10 cellular contexts compared by ENCODE assay signal in genomic region chr1:43271186-43272118, GRCh38. TPM values are rescaled to one million over a fixed set of nuclear protein-coding genes. Genes with fewer than 3 reads are reported as not detected.
DNase-seq lines count a peak whose midpoint lies in the region; ATAC-seq and TF ChIP-seq lines count a peak whose summit lies in the region.
"Had no signal": no experiment of that assay in that cellular context is flagged by ENCODE, and none has a peak within 500 bp of the region (broad histone marks: within the 10 kb centered on the region; RNA-seq: fewer than 3 reads in every experiment).

No MANE protein-coding gene starts in this region.

- H3K4me2 ChIP-seq in OCI-LY1 (ENCODE audit: low read length) (peak overlapping the region; percentile 51), neural progenitor cell (peak overlapping the region; percentile 86), osteoblast (ENCODE audit: insufficient read depth, low read length) (no peak overlapping the region)

- POLR2A ChIA-PET in CD4-positive, alpha-beta T cell (lab: Charles Lee) = no interaction called here

- no peak overlapping the region for H3K27ac ChIP-seq in CD4-positive, alpha-beta T cell (ENCODE audit: low read depth, low read length)
- no peak overlapping the region for H3K27ac ChIP-seq in OCI-LY1 (ENCODE audit: low read depth, low read length, poor library complexity, severe bottlenecking)
- H3K27ac ChIP-seq in neural progenitor cell = no peak overlapping the region
- H3K27ac ChIP-seq in osteoblast (ENCODE audit: low read depth, low read length) = no peak overlapping the region

- H3K27me3 ChIP-seq in CD4-positive, alpha-beta T cell (ENCODE audit: control insufficient read depth, insufficient read depth, low read length) = no peaks in the 10 kb centered on the region
- H3K27me3 ChIP-seq in OCI-LY1 (ENCODE audit: insufficient read depth, low read length) = peaks cover 6% of the 10 kb centered on the region
- peaks cover 4% of the 10 kb centered on the region for H3K27me3 ChIP-seq in neural progenitor cell
- peaks cover 11% of the 10 kb centered on the region for H3K27me3 ChIP-seq in osteoblast (ENCODE audit: insufficient read depth, low read length)

- H2AFZ ChIP-seq in OCI-LY1 (ENCODE audit: low read length) (no peak overlapping the region), neural progenitor cell (replicated peaks) (peak overlapping the region; percentile 95), osteoblast (ENCODE audit: low read length) (no peak overlapping the region)

- intact Hi-C loops in CD4-positive, alpha-beta T cell (cut with DNase I, micrococcal nuclease) = no loop called here

- no peak for TF ChIP-seq CTCF in CD4-positive, alpha-beta T cell (IDR thresholded peaks at IDR 0.05)
- TF ChIP-seq CTCF in OCI-LY1 (IDR thresholded peaks at IDR 0.05; ENCODE audit: low read length) (no peak), epithelial cell of esophagus (IDR thresholded peaks at IDR 0.05; ENCODE audit: insufficient read depth, low read depth, low read length, missing control alignments) (no peak), neural progenitor cell (IDR thresholded peaks at IDR 0.05) (no peak), osteoblast (IDR thresholded peaks at IDR 0.05; ENCODE audit: extremely low read depth, low read depth, low read length) (no peak)

- no peak for DNase-seq in CD4-positive, alpha-beta T cell
- DNase-seq in epithelial cell of esophagus (ENCODE audit: low read depth) (no peak), neural progenitor cell (ENCODE audit: low spot score) (no peak), osteoblast (ENCODE audit: insufficient read length, low spot score, missing footprints) (no peak), NCI-H524 (lab: John Stamatoyannopoulos, UW) (no peak)

- ATAC-seq in CD4-positive, alpha-beta T cell (ENCODE audit: poor library complexity) = no peak
- ATAC-seq in HG03354 (IDR thresholded peaks at IDR 0.05; ENCODE audit: poor library complexity, severe bottlenecking, unreplicated experiment) = no peak
- ATAC-seq in HG03139 (IDR thresholded peaks at IDR 0.05; ENCODE audit: unreplicated experiment) = no peak

- no peak overlapping the region for H3K27ac Mint-ChIP-seq in CD4-positive, alpha-beta T cell
- H3K27ac Mint-ChIP-seq in neural progenitor cell = no peak overlapping the region

- no peak overlapping the region for H3K9ac ChIP-seq in OCI-LY1 (ENCODE audit: low read length)
- H3K9ac ChIP-seq in neural progenitor cell = no peak overlapping the region

- no peaks in the 10 kb centered on the region for H3K79me2 ChIP-seq in OCI-LY1 (ENCODE audit: insufficient read depth, low read length)
- no peaks in the 10 kb centered on the region for H3K79me2 ChIP-seq in neural progenitor cell (ENCODE audit: low read depth)
- H3K79me2 ChIP-seq in osteoblast (ENCODE audit: insufficient read depth, low read length) = no peaks in the 10 kb centered on the region

- H3K4me3 Mint-ChIP-seq in CD4-positive, alpha-beta T cell = peak overlapping the region; percentile 42
- peak overlapping the region; percentile 65 for H3K4me3 Mint-ChIP-seq in neural progenitor cell

- no peaks in the 10 kb centered on the region for H3K9me3 ChIP-seq in CD4-positive, alpha-beta T cell (ENCODE audit: control insufficient read depth, low read length)
- H3K9me3 ChIP-seq in OCI-LY1 (ENCODE audit: low read length) (no peaks in the 10 kb centered on the region), neural progenitor cell (ENCODE audit: low read depth) (no peaks in the 10 kb centered on the region), osteoblast (ENCODE audit: low read depth, low read length) (no peaks in the 10 kb centered on the region)

- H3K36me3 ChIP-seq in OCI-LY1 (ENCODE audit: insufficient read depth, low read length) (no peaks in the 10 kb centered on the region), neural progenitor cell (no peaks in the 10 kb centered on the region), osteoblast (ENCODE audit: insufficient read depth, low read length) (no peaks in the 10 kb centered on the region)

- peaks cover 38% of the 10 kb centered on the region for H3K4me1 Mint-ChIP-seq in CD4-positive, alpha-beta T cell (ENCODE audit: low read depth)
- peaks cover 3% of the 10 kb centered on the region for H3K4me1 Mint-ChIP-seq in neural progenitor cell

- CTCF ChIA-PET in CD4-positive, alpha-beta T cell (lab: Charles Lee) = no interaction called here

- no peaks in the 10 kb centered on the region for H3K9me2 ChIP-seq in OCI-LY1 (ENCODE audit: low read depth, low read length)

- H3F3A ChIP-seq in OCI-LY1 (ENCODE audit: insufficient read depth, low read length) = no peaks in the 10 kb centered on the region
- no peaks in the 10 kb centered on the region for H3F3A ChIP-seq in neural progenitor cell (ENCODE audit: low read depth)

- H3K4me3 ChIP-seq in OCI-LY1 (ENCODE audit: low read depth, low read length, poor library complexity, severe bottlenecking) (peak overlapping the region; percentile 37), epithelial cell of esophagus (ENCODE audit: low read length) (peak overlapping the region; percentile 25), neural progenitor cell (peak overlapping the region; percentile 51), osteoblast (ENCODE audit: insufficient read depth, low read length) (no peak overlapping the region)

- H3K4me1 ChIP-seq in OCI-LY1 (ENCODE audit: insufficient read depth, low read length, severe bottlenecking) (peaks cover 3% of the 10 kb centered on the region), neural progenitor cell (peaks cover 13% of the 10 kb centered on the region), osteoblast (ENCODE audit: insufficient read depth, low read length) (no peaks in the 10 kb centered on the region)

- H3K9me3 Mint-ChIP-seq in CD4-positive, alpha-beta T cell = peaks cover 2% of the 10 kb centered on the region
- H3K9me3 Mint-ChIP-seq in neural progenitor cell = peaks cover 6% of the 10 kb centered on the region

- peaks cover 22% of the 10 kb centered on the region for H3K27me3 Mint-ChIP-seq in CD4-positive, alpha-beta T cell
- peaks cover 15% of the 10 kb centered on the region for H3K27me3 Mint-ChIP-seq in neural progenitor cell (ENCODE audit: insufficient read depth, low read depth)

- H3K36me3 Mint-ChIP-seq in CD4-positive, alpha-beta T cell (ENCODE audit: low read depth) = no peaks in the 10 kb centered on the region
- H3K36me3 Mint-ChIP-seq in neural progenitor cell = no peaks in the 10 kb centered on the region

- no peaks in the 10 kb centered on the region for H4K20me1 ChIP-seq in OCI-LY1 (ENCODE audit: insufficient read depth, low read length)
- no peaks in the 10 kb centered on the region for H4K20me1 ChIP-seq in neural progenitor cell (ENCODE audit: low read depth)
- no peaks in the 10 kb centered on the region for H4K20me1 ChIP-seq in osteoblast (ENCODE audit: insufficient read depth, low read length)

RNA-seq across cellular contexts. Expression of gene TMEM125, which starts 1.7 kb away (rescaled TPM):
- total RNA-seq in CD4-positive, alpha-beta T cell = not detected
- total RNA-seq in neural progenitor cell (ENCODE audit: low replicate concordance) (0.73 and 2.2 TPM in 2 replicates), osteoblast (not detected in 2 replicates)
- total RNA-seq: fibroblast of lung, pulmonary artery endothelial cell had no signal

RNA-seq across cellular contexts. Expression of gene C1orf210, which starts 13.9 kb away (rescaled TPM):
- total RNA-seq in CD4-positive, alpha-beta T cell = not detected
- total RNA-seq in neural progenitor cell (ENCODE audit: low replicate concordance) (not detected in 2 replicates), osteoblast (not detected in 2 replicates)
- total RNA-seq: fibroblast of lung, pulmonary artery endothelial cell had no signal

RNA-seq across cellular contexts. Expression of gene TIE1, which starts 29.3 kb away (rescaled TPM):
- total RNA-seq in CD4-positive, alpha-beta T cell = not detected
- total RNA-seq in neural progenitor cell (ENCODE audit: low replicate concordance) (0.21 and 0.25 TPM in 2 replicates), osteoblast (not detected in 2 replicates)
- total RNA-seq: fibroblast of lung had no signal
